7 cellular contexts compared by ENCODE assay signal in the genomic region with DNA sequence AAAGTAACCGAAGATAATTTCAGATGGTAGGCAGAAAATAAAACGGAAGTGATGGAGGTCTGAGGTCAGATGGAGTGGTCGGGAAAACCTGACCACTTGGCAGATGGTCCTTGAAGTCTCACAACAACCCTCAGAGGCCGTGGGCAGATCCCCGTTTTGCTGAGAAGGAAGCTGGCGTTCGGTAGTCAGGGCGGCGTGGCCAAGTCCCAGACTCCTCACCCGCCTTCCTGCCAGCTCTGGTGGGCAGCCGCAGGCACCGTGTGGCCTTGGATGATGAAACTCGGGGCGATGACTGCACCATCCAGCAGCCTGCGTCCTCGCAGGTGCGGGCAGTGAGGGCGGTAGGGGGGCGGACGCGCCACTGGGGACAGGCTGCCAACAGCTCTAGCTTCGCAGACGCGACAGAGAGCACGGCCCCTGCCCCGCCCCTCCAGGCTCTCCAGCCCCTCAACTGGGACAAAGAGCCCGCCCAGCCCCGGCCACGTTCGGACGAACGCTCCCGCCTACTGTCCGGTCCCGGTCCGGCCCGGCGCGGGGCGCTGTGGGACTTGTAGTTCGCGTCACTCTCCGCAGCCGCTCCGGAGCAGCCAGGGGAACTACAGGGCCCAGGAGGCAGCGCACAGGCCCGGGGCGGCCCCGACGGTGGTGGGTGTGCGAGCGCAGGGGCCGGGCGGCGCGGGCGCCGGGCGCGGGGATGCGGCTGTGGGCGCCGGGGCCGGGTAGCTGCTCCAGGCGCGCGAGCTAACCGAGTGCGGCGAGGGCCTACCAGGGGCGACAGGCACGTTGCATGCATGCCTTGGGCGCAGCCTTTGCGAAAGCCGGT.
DNase-seq lines count a peak whose midpoint lies in the region; ATAC-seq, FAIRE-seq and TF ChIP-seq lines count a peak whose summit lies in the region.

A gene with protein sequence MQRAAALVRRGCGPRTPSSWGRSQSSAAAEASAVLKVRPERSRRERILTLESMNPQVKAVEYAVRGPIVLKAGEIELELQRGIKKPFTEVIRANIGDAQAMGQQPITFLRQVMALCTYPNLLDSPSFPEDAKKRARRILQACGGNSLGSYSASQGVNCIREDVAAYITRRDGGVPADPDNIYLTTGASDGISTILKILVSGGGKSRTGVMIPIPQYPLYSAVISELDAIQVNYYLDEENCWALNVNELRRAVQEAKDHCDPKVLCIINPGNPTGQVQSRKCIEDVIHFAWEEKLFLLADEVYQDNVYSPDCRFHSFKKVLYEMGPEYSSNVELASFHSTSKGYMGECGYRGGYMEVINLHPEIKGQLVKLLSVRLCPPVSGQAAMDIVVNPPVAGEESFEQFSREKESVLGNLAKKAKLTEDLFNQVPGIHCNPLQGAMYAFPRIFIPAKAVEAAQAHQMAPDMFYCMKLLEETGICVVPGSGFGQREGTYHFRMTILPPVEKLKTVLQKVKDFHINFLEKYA (plus strand): TSS at position 673 of the 823 bp plus-strand sequence. CDS start 354 bp downstream, outside the sequence.

- ATAC-seq in HG02970 (IDR thresholded peaks at IDR 0.05; ENCODE audit: low FRiP score, unreplicated experiment) = peak; percentile 97

- no peak for TF ChIP-seq CTCF in astrocyte of the spinal cord (IDR thresholded peaks at IDR 0.05; ENCODE audit: low read depth, low read length)

- FAIRE-seq in GM18507 (lab: Jason Lieb, UNC) = peak; percentile 90

- DNase-seq in GM18507 (ENCODE audit: extremely low spot score, insufficient read length, low read depth) (peak; percentile 79), NCI-H1930 (lab: John Stamatoyannopoulos, UW) (peak; percentile 84 to 93), T1000 (lab: John Stamatoyannopoulos, UW) (peak; percentile 89), astrocyte of the spinal cord (ENCODE audit: low read depth, low spot score) (peak; percentile 96), hippocampal formation (lab: John Stamatoyannopoulos, UW) (peak; percentile 96 to 99), retina (peak; percentile 96)

- in situ Hi-C loops in astrocyte of the spinal cord (cut with HindIII; ENCODE audit: low sequenced_read_pairs) = no loop called here

- peak within 1 kb of the TSS; percentile 86 for H3K4me3 ChIP-seq in astrocyte of the spinal cord (ENCODE audit: low read depth, low read length)

Comparison
In these comparisons a context has a peak if more than half of its experiments do, and no peak if none do; other contexts are left out.
1. Peak in every context shown above with its lines: DNase-seq, ATAC-seq and H3K4me3 ChIP-seq.